ENCODE assay signal across 20 cellular contexts in the genomic region with DNA sequence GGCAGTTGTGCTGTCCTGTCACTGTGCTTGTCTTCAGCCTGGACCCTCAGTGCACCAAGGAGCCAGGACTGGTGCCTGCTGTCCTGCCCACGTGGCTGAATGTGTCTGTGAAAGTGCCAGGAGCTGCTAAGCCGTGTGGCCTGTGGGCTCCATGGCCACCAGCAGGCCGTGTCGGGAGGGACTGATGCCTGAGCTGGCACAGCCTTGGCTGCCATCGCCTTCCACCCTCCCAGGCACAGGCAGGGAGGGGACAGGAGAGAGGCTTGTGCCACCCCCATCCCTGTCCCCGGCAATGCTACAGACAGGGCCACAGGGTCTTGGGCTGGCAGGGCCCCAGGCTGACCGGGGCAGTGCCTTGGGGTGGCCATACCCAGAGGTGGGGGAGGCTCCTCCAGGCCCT. TPM values are rescaled to one million over a fixed set of nuclear protein-coding genes. Genes with fewer than 3 reads are reported as not detected.
"Had no signal": no experiment of that assay in that cellular context is flagged by ENCODE, and none has a peak within 500 bp of the region (broad histone marks: within the 10 kb centered on the region; RNA-seq: fewer than 3 reads in every experiment).

No MANE protein-coding gene starts in this region.

- H3K4me3 Mint-ChIP-seq: activated CD4-positive, alpha-beta T cell treated with anti-CD3 and anti-CD28 coated beads, Interleukin-2, amount 10 ng/mL, durations not matched to agents 7 days and 5 days; activated CD8-positive, alpha-beta T cell treated with anti-CD3 and anti-CD28 coated beads, Interleukin-2, amount 10 ng/mL, durations not matched to agents 7 days and 5 days; activated naive CD4-positive, alpha-beta T cell treated with anti-CD3 and anti-CD28 coated beads, Interleukin-2, amount 50 U/mL, for 24 hours; nephron progenitor cell had no signal

- H3K27ac ChIP-seq: brain microvascular endothelial cell, foreskin keratinocyte, parathyroid adenoma, thyroid gland, upper lobe of right lung, VCaP had no signal

- ATAC-seq: activated CD8-positive, alpha-beta T cell treated with anti-CD3 and anti-CD28 coated beads, Interleukin-2, amount 10 ng/mL, durations not matched to agents 7 days and 5 days; foreskin keratinocyte; stimulated activated naive CD8-positive, alpha-beta T cell treated with anti-CD3 and anti-CD28 coated beads, Interleukin-15, Interleukin-2, amounts not matched to agents 100 U/mL and 50 U/mL, for 24 hours; upper lobe of right lung had no signal

- H3K4me1 ChIP-seq: parathyroid adenoma had no signal

- H3K4me1 Mint-ChIP-seq: activated CD4-positive, alpha-beta T cell treated with anti-CD3 and anti-CD28 coated beads, Interleukin-2, amount 10 ng/mL, durations not matched to agents 7 days and 5 days; activated naive CD4-positive, alpha-beta T cell treated with anti-CD3 and anti-CD28 coated beads, Interleukin-2, amount 50 U/mL, for 24 hours had no signal

- H3K36me3 Mint-ChIP-seq: activated naive CD4-positive, alpha-beta T cell treated with anti-CD3 and anti-CD28 coated beads, Interleukin-2, amount 50 U/mL, for 24 hours had no signal

- DNase-seq: activated CD4-positive, alpha-beta T cell treated with anti-CD3 and anti-CD28 coated beads, Interleukin-2, amount 10 ng/mL, durations not matched to agents 7 days and 5 days; activated CD4-positive, CD25-positive, alpha-beta regulatory T cell treated with anti-CD3 and anti-CD28 coated beads, Interleukin-2, amount 50 U/mL, for 72 hours; activated CD8-positive, alpha-beta T cell treated with anti-CD3 and anti-CD28 coated beads, Interleukin-2, amount 10 ng/mL, durations not matched to agents 7 days and 5 days; activated gamma-delta T cell treated with Interleukin-2 at 50 U/mL for 16 hours; brain microvascular endothelial cell; effector memory CD4-positive, alpha-beta T cell; foreskin keratinocyte; mesenchymal stem cell; nephron progenitor cell; spleen; stimulated activated CD4-positive, alpha-beta T cell treated with anti-CD3 and anti-CD28 coated beads, Interleukin-4, amount 100 ng/mL, for 1 hour; stimulated activated naive CD8-positive, alpha-beta T cell treated with anti-CD3 and anti-CD28 coated beads, Interleukin-15, Interleukin-2, amounts not matched to agents 100 U/mL and 50 U/mL, for 24 hours; thyroid gland; upper lobe of right lung had no signal

- H3K9me3 ChIP-seq: spleen, thyroid gland, upper lobe of right lung had no signal

- H3K4me3 ChIP-seq: spleen, thyroid gland, upper lobe of right lung had no signal

- H3K27ac Mint-ChIP-seq: activated CD4-positive, alpha-beta T cell treated with anti-CD3 and anti-CD28 coated beads, Interleukin-2, amount 10 ng/mL, durations not matched to agents 7 days and 5 days; activated CD8-positive, alpha-beta T cell treated with anti-CD3 and anti-CD28 coated beads, Interleukin-2, amount 10 ng/mL, durations not matched to agents 7 days and 5 days; activated naive CD4-positive, alpha-beta T cell treated with anti-CD3 and anti-CD28 coated beads, Interleukin-2, amount 50 U/mL, for 24 hours; nephron progenitor cell had no signal

- H3K9me3 Mint-ChIP-seq: activated CD4-positive, alpha-beta T cell treated with anti-CD3 and anti-CD28 coated beads, Interleukin-2, amount 10 ng/mL, durations not matched to agents 7 days and 5 days; activated naive CD4-positive, alpha-beta T cell treated with anti-CD3 and anti-CD28 coated beads, Interleukin-2, amount 50 U/mL, for 24 hours had no signal

- H3K36me3 ChIP-seq: brain microvascular endothelial cell, thyroid gland, upper lobe of right lung had no signal

- H3K27me3 ChIP-seq: thyroid gland had no signal

RNA-seq across cellular contexts. Expression of a gene that starts 24.8 kb away (rescaled TPM):
- total RNA-seq: activated CD4-positive, alpha-beta T cell treated with anti-CD3 and anti-CD28 coated beads, Interleukin-2, amount 10 ng/mL, durations not matched to agents 7 days and 5 days; activated CD8-positive, alpha-beta T cell treated with anti-CD3 and anti-CD28 coated beads, Interleukin-2, amount 10 ng/mL, durations not matched to agents 7 days and 5 days; dermis microvascular lymphatic vessel endothelial cell; T-helper 2 cell treated with Interferon-gamma antibody and Interleukin-4, amounts not matched to agents 100 ng/mL and 5 ng/mL, for 36 hours had no signal

RNA-seq across cellular contexts. Expression of a gene that starts 46.1 kb away (rescaled TPM):
- total RNA-seq: activated CD8-positive, alpha-beta T cell treated with anti-CD3 and anti-CD28 coated beads, Interleukin-2, amount 10 ng/mL, durations not matched to agents 7 days and 5 days; foreskin keratinocyte; mononuclear cell; T-helper 2 cell treated with Interferon-gamma antibody and Interleukin-4, amounts not matched to agents 100 ng/mL and 5 ng/mL, for 36 hours had no signal
- polyA plus RNA-seq: foreskin keratinocyte had no signal
